8 cellular contexts compared by ENCODE assay signal in the genomic region with DNA sequence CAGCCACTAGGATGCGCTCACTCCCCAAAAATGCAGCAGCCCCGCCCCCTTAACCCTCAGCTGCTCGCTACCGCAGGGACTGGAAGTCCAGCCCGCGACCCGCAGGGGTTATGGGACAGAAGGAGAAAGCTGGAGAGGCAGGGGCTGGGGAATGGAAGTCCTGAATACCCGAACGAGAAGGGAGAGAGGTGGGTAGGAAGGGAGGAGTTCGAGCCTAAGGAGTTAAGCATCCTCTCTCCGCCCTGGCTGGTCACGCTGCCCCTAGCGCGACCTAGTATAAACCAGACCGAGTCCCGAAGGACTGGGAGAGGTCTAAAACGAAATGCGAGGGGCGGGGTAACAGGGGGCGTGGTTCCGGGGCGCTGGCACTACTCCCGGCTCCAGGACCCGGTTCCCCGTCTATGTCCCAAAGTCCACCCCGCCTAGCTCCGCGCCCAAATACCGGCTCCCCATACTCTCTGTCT. TPM values are rescaled to one million over a fixed set of nuclear protein-coding genes. Genes with fewer than 3 reads are reported as not detected.
A peak's percentile ranks its signal among the peaks of the same experiment; 100 is the strongest.
DNase-seq lines count a peak whose midpoint lies in the region; ATAC-seq lines count a peak whose summit lies in the region.

No MANE protein-coding gene starts in this region.

- H3K4me3 Mint-ChIP-seq in effector memory CD8-positive, alpha-beta T cell, result peak overlapping the region; percentile 95 to 97

- no peaks in the 10 kb centered on the region for H3K9me3 Mint-ChIP-seq in effector memory CD8-positive, alpha-beta T cell

- DNase-seq in EL, result peak; percentile 90
- peak; percentile 85 to 95 for DNase-seq in NCI-H526 (lab: John Stamatoyannopoulos, UW)
- peak; percentile 58 to 68 for DNase-seq in activated CD8-positive, alpha-beta memory T cell treated with anti-CD3 and anti-CD28 coated beads for 1 hour (ENCODE audit: extremely low read depth in 1 of 2, low read depth in 1 of 2)
- peak; percentile 73 to 79 (median 73) for DNase-seq in effector memory CD8-positive, alpha-beta T cell
- DNase-seq in lung microvascular endothelial cell (ENCODE audit: low read depth in 2 of 2), result peak; percentile 90 to 93
- peak in 2 of 3 experiments; percentile 51 to 78 for DNase-seq in stimulated activated CD4-positive, alpha-beta T cell treated with anti-CD3 and anti-CD28 coated beads, TNF-alpha, amount 100 ng/mL, for 24 hours (ENCODE audit: low read depth in 3 of 3)
- DNase-seq in SKM-1 treated with dmso at 0.1 percent for 144 hours (lab: John Stamatoyannopoulos, UW; ENCODE audit: unreplicated experiment), result no peak

- ATAC-seq in HG02763 (IDR thresholded peaks at IDR 0.05; ENCODE audit: unreplicated experiment), result peak; percentile 35
- ATAC-seq in effector memory CD8-positive, alpha-beta T cell (replicated peaks), result peak; percentile 76

- H3K27me3 Mint-ChIP-seq in effector memory CD8-positive, alpha-beta T cell, result no peaks in the 10 kb centered on the region

- H3K36me3 Mint-ChIP-seq in effector memory CD8-positive, alpha-beta T cell (ENCODE audit: insufficient read depth), result peaks cover 50% of the 10 kb centered on the region

- peaks cover 42 to 49% of the 10 kb centered on the region in 2 donors for H3K4me1 Mint-ChIP-seq in effector memory CD8-positive, alpha-beta T cell (ENCODE audit: low read depth in 2 of 2)

- peak overlapping the region; percentile 81 to 83 for H3K27ac Mint-ChIP-seq in effector memory CD8-positive, alpha-beta T cell

RNA-seq across cellular contexts. Expression of gene DDAH2, which starts 0.4 kb away (rescaled TPM):
- total RNA-seq in lung microvascular endothelial cell, result 109 and 159 TPM in 2 replicates

RNA-seq across cellular contexts. Expression of gene MPIG6B, which starts 6.4 kb away (rescaled TPM):
- total RNA-seq in lung microvascular endothelial cell, result not detected in 2 replicates

RNA-seq across cellular contexts. Expression of gene CLIC1, which starts 6.8 kb away (rescaled TPM):
- total RNA-seq in lung microvascular endothelial cell, result 469 and 552 TPM in 2 replicates

RNA-seq across cellular contexts. Expression of gene LY6G6C, which starts 8.0 kb away (rescaled TPM):
- total RNA-seq in lung microvascular endothelial cell, result not detected in 2 replicates

RNA-seq across cellular contexts. Expression of gene MSH5, which starts 10.3 kb away (rescaled TPM):
- 1.4 and 2.6 TPM in 2 replicates for total RNA-seq in lung microvascular endothelial cell
